13 cellular contexts compared by ENCODE assay signal in genomic region chr6:41704656-41705328, GRCh38. TPM values are rescaled to one million over a fixed set of nuclear protein-coding genes. Genes with fewer than 3 reads are reported as not detected.
DNase-seq lines count a peak whose midpoint lies in the region; ATAC-seq and TF ChIP-seq lines count a peak whose summit lies in the region.
"Had no signal": no experiment of that assay in that cellular context is flagged by ENCODE, and none has a peak within 500 bp of the region (broad histone marks: within the 10 kb centered on the region; RNA-seq: fewer than 3 reads in every experiment).

No MANE protein-coding gene starts in this region.

- intact Hi-C loops in tibial artery (cut with DNase I; ENCODE audit: low total_unique reads), result loop anchor here (10.0 kb wide), 1 partner anchor 80 kb away; the partner anchor contains the start of genes PRICKLE4 and TOMM6

- 83 to 94% methylated on average over 3 to 6 of the region's 6 CpGs for WGBS in endodermal cell (ENCODE audit: insufficient coverage in 1 of 2, insufficient read length in 1 of 2), 2 experiments

- POLR2A ChIA-PET in RWPE1 (lab: Yijun Ruan, JAX; ENCODE audit: low non-redundant PET), result interaction anchor here (0.7 to 1.2 kb wide), 2 partner anchors 15 to 30 kb away, joined by 3 to 4 read pairs; no protein-coding TSS in a partner anchor

- H3K27me3 ChIP-seq in layer of hippocampus (ENCODE audit: control insufficient read depth, insufficient read depth, low read length), result no peaks in the 10 kb centered on the region
- H3K27me3 ChIP-seq in tibial artery, result no peaks in the 10 kb centered on the region
- no peaks in the 10 kb centered on the region for H3K27me3 ChIP-seq in endodermal cell (ENCODE audit: control insufficient read depth, insufficient read depth, low read length, poor library complexity, severe bottlenecking)

- H3K9me3 Mint-ChIP-seq in activated T-cell treated with anti-CD3 and anti-CD28 coated beads, Interleukin-2, amount 50 U/mL, for 24 hours, result no peaks in the 10 kb centered on the region
- no peaks in the 10 kb centered on the region for H3K9me3 Mint-ChIP-seq in endodermal cell

- H3K4me3 ChIP-seq in tibial artery, result no peak overlapping the region
- H3K4me3 ChIP-seq in endodermal cell (ENCODE audit: low read length), result no peak overlapping the region

- peaks cover 0 to 42% (median 35%) of the 10 kb centered on the region in 4 donors for H3K4me1 ChIP-seq in tibial artery
- no peaks in the 10 kb centered on the region for H3K4me1 ChIP-seq in endodermal cell (ENCODE audit: control insufficient read depth, insufficient read depth, low read length)

- no peak for DNase-seq in activated T-cell treated with anti-CD3 and anti-CD28 coated beads, Interleukin-2, amount 50 U/mL, for 24 hours
- DNase-seq in activated T-cell treated with anti-CD3 and anti-CD28 coated beads, Interleukin-2, amount 50 U/mL, for 48 hours, result no peak
- DNase-seq in RWPE1 (ENCODE audit: low spot score) (no peak), tibial artery (no peak), endodermal cell (no peak), NCI-H526 treated with DMSO at 0.1 percent for 48 hours (lab: John Stamatoyannopoulos, UW) (no peak)
- DNase-seq: EL, NCI-H187 treated with DMSO at 0.1 percent for 48 hours had no signal

- no peaks in the 10 kb centered on the region for H3K27me3 Mint-ChIP-seq in activated T-cell treated with anti-CD3 and anti-CD28 coated beads, Interleukin-2, amount 50 U/mL, for 24 hours
- H3K27me3 Mint-ChIP-seq in endodermal cell (ENCODE audit: insufficient read depth), result peaks cover 3% of the 10 kb centered on the region

- no peak for TF ChIP-seq CTCF in RWPE1 (conservative IDR thresholded peaks at IDR 0.05; ENCODE audit: low read depth)
- no peak for TF ChIP-seq CTCF in tibial artery (IDR thresholded peaks at IDR 0.05)
- no peak for TF ChIP-seq CTCF in endodermal cell (conservative IDR thresholded peaks at IDR 0.05)

- H3K4me1 Mint-ChIP-seq in activated T-cell treated with anti-CD3 and anti-CD28 coated beads, Interleukin-2, amount 50 U/mL, for 24 hours (ENCODE audit: low read depth), result peaks cover 33% of the 10 kb centered on the region
- peaks cover 11% of the 10 kb centered on the region for H3K4me1 Mint-ChIP-seq in endodermal cell

- CTCF ChIA-PET in RWPE1 (lab: Yijun Ruan, JAX), result interaction anchor here (0.6 to 1.8 kb wide), 3 partner anchors 12 to 319 kb away, joined by 3 to 8 read pairs (median 3); no protein-coding TSS in a partner anchor

- H3K36me3 ChIP-seq in tibial artery, result peaks cover 0 to 5% (median 0%) of the 10 kb centered on the region in 3 donors
- no peaks in the 10 kb centered on the region for H3K36me3 ChIP-seq in endodermal cell (ENCODE audit: control insufficient read depth, insufficient read depth, low read length)

- H3K9me3 ChIP-seq in tibial artery (no peaks in the 10 kb centered on the region), endodermal cell (ENCODE audit: control insufficient read depth, low read length) (no peaks in the 10 kb centered on the region)

- ATAC-seq in HG02973 (IDR thresholded peaks at IDR 0.05; ENCODE audit: unreplicated experiment), result no peak

- H3K27ac ChIP-seq in RWPE1 (peak overlapping the region; percentile 96), layer of hippocampus (ENCODE audit: low read depth, low read length) (peak overlapping the region; percentile 97), tibial artery (peak overlapping the region; percentile 86 to 93), endodermal cell (ENCODE audit: low read depth, low read length) (no peak overlapping the region)

- H3K27ac Mint-ChIP-seq in activated T-cell treated with anti-CD3 and anti-CD28 coated beads, Interleukin-2, amount 50 U/mL, for 24 hours, result peak overlapping the region; percentile 18
- H3K27ac Mint-ChIP-seq in endodermal cell, result no peak overlapping the region
- H3K27ac Mint-ChIP-seq: progenitor cell of endocrine pancreas had no signal

- no peak overlapping the region for H3K9ac ChIP-seq in endodermal cell (ENCODE audit: extremely low read depth, low read length, poor library complexity, severe bottlenecking)

- H3K36me3 Mint-ChIP-seq in activated T-cell treated with anti-CD3 and anti-CD28 coated beads, Interleukin-2, amount 50 U/mL, for 24 hours (ENCODE audit: low read depth), result no peaks in the 10 kb centered on the region
- H3K36me3 Mint-ChIP-seq in endodermal cell (ENCODE audit: low read depth), result no peaks in the 10 kb centered on the region

- H3K4me3 Mint-ChIP-seq in activated T-cell treated with anti-CD3 and anti-CD28 coated beads, Interleukin-2, amount 50 U/mL, for 24 hours, result no peak overlapping the region
- no peak overlapping the region for H3K4me3 Mint-ChIP-seq in endodermal cell

RNA-seq across cellular contexts. Expression of gene TFEB, which starts 30.6 kb away (rescaled TPM):
- under 1 TPM in 1 of 2 donors, not detected in 1; 0.24 TPM for total RNA-seq in endodermal cell
- 1.2 TPM for polyA plus RNA-seq in endodermal cell (2013, experiment 1 of 2)
- 0.99 TPM for polyA plus RNA-seq in endodermal cell (2013, experiment 2 of 2)

RNA-seq across cellular contexts. Expression of gene PGC, which starts 42.4 kb away (rescaled TPM):
- total RNA-seq in endodermal cell, result not detected
- not detected for polyA plus RNA-seq in endodermal cell (2013, experiment 1 of 2)
- not detected for polyA plus RNA-seq in endodermal cell (2013, experiment 2 of 2)
- total RNA-seq: fibroblast of lung, progenitor cell of endocrine pancreas had no signal
- polyA plus RNA-seq: fibroblast of lung, keratinocyte had no signal
